In the genomic region with DNA sequence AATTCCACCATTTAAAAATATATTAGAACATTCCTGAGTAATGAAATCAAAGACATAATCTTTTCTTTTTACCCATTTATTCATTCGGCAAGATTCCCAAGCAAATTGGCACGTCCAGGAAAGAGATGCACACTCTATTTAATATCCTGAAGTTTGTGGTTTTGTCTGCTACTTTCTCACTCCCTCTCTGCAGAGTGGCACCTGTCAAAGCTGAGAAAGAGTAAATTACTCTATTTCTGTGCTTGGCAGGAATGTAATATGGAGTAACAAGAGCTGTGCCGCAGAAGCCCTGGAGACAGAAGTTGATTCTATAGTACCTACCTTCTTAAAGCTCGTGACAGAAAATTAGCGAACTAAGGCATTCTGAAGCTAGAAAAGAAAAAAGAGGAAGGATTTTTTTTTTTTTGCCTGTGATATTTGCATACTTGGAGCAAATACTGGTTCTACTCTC, we compare ENCODE assay signal across 9 cellular contexts. TPM values are rescaled to one million over a fixed set of nuclear protein-coding genes. Genes with fewer than 3 reads are reported as not detected.
DNase-seq lines count a peak whose midpoint lies in the region; ATAC-seq and TF ChIP-seq lines count a peak whose summit lies in the region.
"Had no signal": no experiment of that assay in that cellular context is flagged by ENCODE, and none has a peak within 500 bp of the region (broad histone marks: within the 10 kb centered on the region; RNA-seq: fewer than 3 reads in every experiment).

No MANE protein-coding gene starts in this region.

- peak; percentile 34 for DNase-seq in GM12865 (ENCODE audit: low read depth)
- DNase-seq in MV-4-11 (lab: John Stamatoyannopoulos, UW): peak; percentile 48
- DNase-seq in fibroblast of the aortic adventitia (ENCODE audit: low read depth): peak; percentile 7
- DNase-seq in dorsolateral prefrontal cortex: no peak
- no peak for DNase-seq in DMS79 treated with DMSO at 0.1 percent for 48 hours (lab: John Stamatoyannopoulos, UW)
- DNase-seq in esophagus squamous epithelium (lab: John Stamatoyannopoulos, UW): no peak
- DNase-seq in effector CD8-positive, alpha-beta T cell (lab: John Stamatoyannopoulos, UW): no peak
- DNase-seq: pancreas had no signal

- H3K4me1 ChIP-seq in esophagus squamous epithelium: peaks cover 0 to 31% (median 7%) of the 10 kb centered on the region in 3 donors

- no peaks in the 10 kb centered on the region for H3K9me3 ChIP-seq in esophagus squamous epithelium
- H3K9me3 ChIP-seq: pancreas had no signal

- no peak overlapping the region for H3K27ac ChIP-seq in dorsolateral prefrontal cortex
- no peak overlapping the region for H3K27ac ChIP-seq in esophagus squamous epithelium

- no peaks in the 10 kb centered on the region for H3K27me3 ChIP-seq in dorsolateral prefrontal cortex
- H3K27me3 ChIP-seq in esophagus squamous epithelium: no peaks in the 10 kb centered on the region
- H3K27me3 ChIP-seq: pancreas had no signal

- H3K36me3 ChIP-seq in esophagus squamous epithelium: peaks cover 0 to 15% (median 0%) of the 10 kb centered on the region in 3 donors
- H3K36me3 ChIP-seq: pancreas had no signal

- no peak for TF ChIP-seq POLR2A in esophagus squamous epithelium (IDR thresholded peaks at IDR 0.05)

- peak; percentile 63 for ATAC-seq in HG02571 (IDR thresholded peaks at IDR 0.05; ENCODE audit: unreplicated experiment)

- 26 to 30% methylated on average over 5 of the region's 5 CpGs for WGBS in esophagus squamous epithelium, 2 donors

- H3K4me3 ChIP-seq in GM12865 (ENCODE audit: low read depth, low read length) (peak overlapping the region; percentile 43), fibroblast of the aortic adventitia (ENCODE audit: low read depth, low read length) (no peak overlapping the region), dorsolateral prefrontal cortex (peak overlapping the region in 15 of 59 donors; percentile 8 to 40 (median 17)), esophagus squamous epithelium (peak overlapping the region in 1 of 4 donors; percentile 30)

- intact Hi-C loops in dorsolateral prefrontal cortex (cut with DNase I): no loop called here
- intact Hi-C loops in esophagus squamous epithelium (cut with DNase I): no loop called here

- TF ChIP-seq CTCF in GM12865 (IDR thresholded peaks at IDR 0.05; ENCODE audit: insufficient read depth, low read depth, low read length, missing control alignments) (no peak), fibroblast of the aortic adventitia (IDR thresholded peaks at IDR 0.05; ENCODE audit: insufficient read depth, low read length) (no peak), dorsolateral prefrontal cortex (IDR thresholded peaks at IDR 0.05 in 54 of 56, conservative IDR thresholded peaks at IDR 0.05 in 2 of 56; ENCODE audit: low read depth in 1 of 56, partially characterized antibody in 56 of 56) (no peak), esophagus squamous epithelium (IDR thresholded peaks at IDR 0.05) (no peak)

RNA-seq across cellular contexts. Expression of gene GSTCD, which starts 5.5 kb away (rescaled TPM):
- total RNA-seq in fibroblast of the aortic adventitia (ENCODE audit: low replicate concordance) (8.6 and 21.0 TPM in 2 replicates), dorsolateral prefrontal cortex (10 to 100 TPM in 98 of 120 experiments, 1 to 10 TPM in 22; 7.1 to 19.5 (median 12.1) TPM), esophagus squamous epithelium (10 to 100 TPM in 2 of 4 donors, 1 to 10 TPM in 2; 9.6 to 19.5 (median 10.6) TPM)

RNA-seq across cellular contexts. Expression of gene INTS12, which starts 5.6 kb away (rescaled TPM):
- 22.9 and 30.3 TPM in 2 replicates for total RNA-seq in fibroblast of the aortic adventitia (ENCODE audit: low replicate concordance)
- 10 to 100 TPM; 10.9 to 21.8 (median 16.1) TPM for total RNA-seq in dorsolateral prefrontal cortex
- total RNA-seq in esophagus squamous epithelium: 10 to 100 TPM; 11.6 to 24.0 (median 15.9) TPM

Comparison
In these comparisons a context has a peak if more than half of its experiments do, and no peak if none do; other contexts are left out.
1. DNase-seq: peak in GM12865 (single experiment), MV-4-11 (single experiment) and fibroblast of the aortic adventitia (single experiment); none in dorsolateral prefrontal cortex (0 of 10), DMS79 treated with DMSO at 0.1 percent for 48 hours (single experiment), esophagus squamous epithelium (single experiment) and effector CD8-positive, alpha-beta T cell (single experiment).